Comparison of ENCODE assay signal across 16 cellular contexts in genomic region chr16:24775455-24775854, GRCh38. TPM values are rescaled to one million over a fixed set of nuclear protein-coding genes. Genes with fewer than 3 reads are reported as not detected.
A peak's percentile ranks its signal among the peaks of the same experiment; 100 is the strongest.
DNase-seq lines count a peak whose midpoint lies in the region; ATAC-seq and TF ChIP-seq lines count a peak whose summit lies in the region.
"Had no signal": no experiment of that assay in that cellular context is flagged by ENCODE, and none has a peak within 500 bp of the region (broad histone marks: within the 10 kb centered on the region; RNA-seq: fewer than 3 reads in every experiment).

No MANE protein-coding gene starts in this region.

- H3K4me1 Mint-ChIP-seq in CD4-positive, alpha-beta memory T cell, result peaks cover 30 to 34% (median 32%) of the 10 kb centered on the region in 4 donors
- H3K4me1 Mint-ChIP-seq in activated T-helper 17 cell treated with anti-CD3 and anti-CD28 coated beads, Interleukin-2, amount 50 U/mL, for 72 hours, result peaks cover 30% of the 10 kb centered on the region
- H3K4me1 Mint-ChIP-seq: CD14-positive monocyte had no signal

- no peak for TF ChIP-seq CTCF in fibroblast of villous mesenchyme (IDR thresholded peaks at IDR 0.05; ENCODE audit: insufficient read depth, low read depth, low read length)

- peak overlapping the region in 5 of 7 donors; percentile 7 to 71 (median 27) for H3K27ac Mint-ChIP-seq in CD4-positive, alpha-beta memory T cell
- H3K27ac Mint-ChIP-seq in activated T-helper 17 cell treated with anti-CD3 and anti-CD28 coated beads, Interleukin-2, amount 50 U/mL, for 72 hours, result peak overlapping the region; percentile 4

- no peak for ATAC-seq in activated T-helper 17 cell treated with anti-CD3 and anti-CD28 coated beads, Interleukin-2, amount 50 U/mL, for 72 hours (replicated peaks)
- no peak for ATAC-seq in GM21390 (IDR thresholded peaks at IDR 0.05; ENCODE audit: unreplicated experiment)

- H3K4me1 ChIP-seq in CD4-positive, alpha-beta memory T cell (ENCODE audit: insufficient read depth, low read length), result peaks cover 23% of the 10 kb centered on the region

- no peak overlapping the region for H3K4me3 Mint-ChIP-seq in CD4-positive, alpha-beta memory T cell
- H3K4me3 Mint-ChIP-seq in activated T-helper 17 cell treated with anti-CD3 and anti-CD28 coated beads, Interleukin-2, amount 50 U/mL, for 72 hours, result no peak overlapping the region
- H3K4me3 Mint-ChIP-seq: CD14-positive monocyte had no signal

- H3K27me3 ChIP-seq in CD4-positive, alpha-beta memory T cell (ENCODE audit: insufficient read depth, low read length), result no peaks in the 10 kb centered on the region

- H3K36me3 ChIP-seq in CD4-positive, alpha-beta memory T cell (ENCODE audit: insufficient read depth, low read length), result peaks cover 25% of the 10 kb centered on the region

- H3K27me3 Mint-ChIP-seq in CD4-positive, alpha-beta memory T cell, result no peaks in the 10 kb centered on the region
- no peaks in the 10 kb centered on the region for H3K27me3 Mint-ChIP-seq in activated T-helper 17 cell treated with anti-CD3 and anti-CD28 coated beads, Interleukin-2, amount 50 U/mL, for 72 hours

- no peaks in the 10 kb centered on the region for H3K9me3 ChIP-seq in CD4-positive, alpha-beta memory T cell (ENCODE audit: control insufficient read depth in 1 of 2, low read length in 2 of 2)

- no peak overlapping the region for H3K4me3 ChIP-seq in CD4-positive, alpha-beta memory T cell (ENCODE audit: low read length in 2 of 2)
- H3K4me3 ChIP-seq in fibroblast of villous mesenchyme (ENCODE audit: low read depth, low read length), result no peak overlapping the region

- POLR2A ChIA-PET in CD4-positive, alpha-beta memory T cell (lab: Charles Lee; ENCODE audit: partially characterized antibody), result no interaction called here

- CTCF ChIA-PET in CD4-positive, alpha-beta memory T cell (lab: Charles Lee; ENCODE audit: partially characterized antibody), result no interaction called here

- peaks cover 24 to 68% of the 10 kb centered on the region in 2 donors for H3K36me3 Mint-ChIP-seq in CD4-positive, alpha-beta memory T cell
- peaks cover 80% of the 10 kb centered on the region for H3K36me3 Mint-ChIP-seq in activated T-helper 17 cell treated with anti-CD3 and anti-CD28 coated beads, Interleukin-2, amount 50 U/mL, for 72 hours (ENCODE audit: low read depth)

- intact Hi-C loops in CD4-positive, alpha-beta memory T cell (cut with micrococcal nuclease), result no loop called here

- no peaks in the 10 kb centered on the region for H3K9me3 Mint-ChIP-seq in CD4-positive, alpha-beta memory T cell
- no peaks in the 10 kb centered on the region for H3K9me3 Mint-ChIP-seq in activated T-helper 17 cell treated with anti-CD3 and anti-CD28 coated beads, Interleukin-2, amount 50 U/mL, for 72 hours
- H3K9me3 Mint-ChIP-seq: CD14-positive monocyte had no signal

- H3K27ac ChIP-seq in CD4-positive, alpha-beta memory T cell (ENCODE audit: low read depth, low read length), result no peak overlapping the region

- DNase-seq in CD4-positive, alpha-beta memory T cell, result no peak
- peak; percentile 61 for DNase-seq in fibroblast of villous mesenchyme (ENCODE audit: low read depth)
- peak; percentile 30 for DNase-seq in renal cortical epithelial cell (ENCODE audit: low read depth)
- no peak for DNase-seq in amniotic stem cell (lab: John Stamatoyannopoulos, UW)
- DNase-seq in DMS79 (lab: John Stamatoyannopoulos, UW), result no peak
- DNase-seq in AML-193 (lab: John Stamatoyannopoulos, UW), result no peak
- DNase-seq: activated CD8-positive, alpha-beta memory T cell treated with anti-CD3 and anti-CD28 coated beads, Interleukin-2, amount 50 U/mL, for 4 hours; GDM1; NCI-H1436; NCI-H526 treated with DMSO at 0.1 percent for 48 hours; SHP77 treated with DMSO at 0.1 percent for 48 hours; stimulated activated CD4-positive, alpha-beta T cell treated with anti-CD3 and anti-CD28 coated beads, Interleukin-4, amount 100 ng/mL, for 1 hour; stimulated activated naive CD4-positive, alpha-beta T cell had no signal

RNA-seq across cellular contexts. Expression of gene TNRC6A, which starts 46.0 kb away (rescaled TPM):
- total RNA-seq in CD4-positive, alpha-beta memory T cell, result 100 to 1,000 TPM in 1 of 2 experiments, 10 to 100 TPM in 1; 99.3 to 103 TPM
- 10 to 100 TPM in 1 of 2 donors, under 1 TPM in 1; 0.88 to 27.3 TPM for polyA plus RNA-seq in CD4-positive, alpha-beta memory T cell
- 10 to 100 TPM; 40.5 to 47.8 TPM for total RNA-seq in activated T-helper 17 cell treated with anti-CD3 and anti-CD28 coated beads, Interleukin-2, amount 50 U/mL, for 72 hours
- total RNA-seq in fibroblast of villous mesenchyme (48.0 and 66.9 TPM in 2 replicates), renal cortical epithelial cell (12.5 and 34.1 TPM in 2 replicates)

Comparison
In these comparisons a context has a peak if more than half of its experiments do, and no peak if none do; other contexts are left out.
1. DNase-seq: peak in fibroblast of villous mesenchyme (single experiment) and renal cortical epithelial cell (single experiment); none in CD4-positive, alpha-beta memory T cell (0 of 5), amniotic stem cell (single experiment), DMS79 (single experiment) and AML-193 (0 of 2).